ENCODE assay signal across 8 cellular contexts in the genomic region with DNA sequence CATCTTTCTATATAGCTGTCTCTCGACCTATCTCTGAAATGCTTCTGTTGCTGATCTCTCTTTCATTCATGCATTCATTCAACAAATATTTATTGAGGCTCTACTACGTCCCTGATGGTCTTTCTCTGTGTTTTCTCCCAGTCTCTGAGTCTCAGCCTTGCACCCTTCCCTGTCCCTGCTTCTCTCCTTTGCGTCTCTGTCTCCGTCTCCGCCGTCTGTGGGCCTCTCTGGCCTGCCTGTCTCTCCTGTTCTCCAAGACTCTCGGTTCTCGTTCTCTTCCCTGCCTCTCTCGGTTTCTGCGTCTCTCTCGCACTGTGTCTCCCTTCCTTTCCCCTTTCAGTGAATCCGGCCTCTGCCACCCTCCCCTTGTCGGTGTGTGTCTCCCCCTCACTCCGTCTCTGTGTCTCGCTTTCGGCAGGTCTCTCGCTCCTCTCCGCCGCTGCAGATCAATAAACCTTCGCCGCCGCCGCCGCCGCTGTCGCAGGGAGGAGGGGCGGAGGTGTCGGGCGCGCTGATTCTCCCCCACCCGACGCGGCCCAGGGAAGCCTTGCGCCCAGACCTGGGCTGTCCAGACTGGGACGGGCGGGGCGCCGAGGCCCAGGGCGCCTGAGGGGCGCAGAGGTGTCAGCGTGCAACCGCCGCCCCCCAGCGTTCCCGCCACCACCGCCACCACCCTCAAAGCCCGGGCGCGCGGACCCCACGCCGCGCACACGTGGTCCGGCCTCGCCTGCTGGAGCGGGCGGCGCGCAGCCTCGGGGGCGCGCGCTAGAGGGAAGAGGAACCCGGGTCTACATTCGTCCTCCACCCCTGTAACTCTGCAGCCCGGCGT.
DNase-seq lines count a peak whose midpoint lies in the region; ATAC-seq and TF ChIP-seq lines count a peak whose summit lies in the region.

No MANE protein-coding gene starts in this region.

- H3K4me1 ChIP-seq in parathyroid adenoma, result peaks cover 2% of the 10 kb centered on the region

- no peaks in the 10 kb centered on the region for H3K36me3 ChIP-seq in parathyroid adenoma (ENCODE audit: control insufficient read depth, insufficient read depth, low read length)

- ATAC-seq in GM18868 (IDR thresholded peaks at IDR 0.05; ENCODE audit: unreplicated experiment) (no peak), HG02938 (IDR thresholded peaks at IDR 0.05; ENCODE audit: unreplicated experiment) (no peak)

- H3K79me2 ChIP-seq in parathyroid adenoma, result no peaks in the 10 kb centered on the region

- no peak overlapping the region for H3K27ac ChIP-seq in coronary artery
- H3K27ac ChIP-seq in parathyroid adenoma, result no peak overlapping the region

- DNase-seq in EH (ENCODE audit: low read depth) (peak; percentile 11), NCI-H526 (lab: John Stamatoyannopoulos, UW) (peak; percentile 44 to 90), coronary artery (ENCODE audit: low spot score) (peak; percentile 64), NCI-H226 (no peak), SW 1271 (lab: John Stamatoyannopoulos, UW) (no peak)

- peak overlapping the region; percentile 28 for H2AFZ ChIP-seq in parathyroid adenoma

- H3K9ac ChIP-seq in parathyroid adenoma, result no peak overlapping the region

- H3K4me3 ChIP-seq in coronary artery (peak overlapping the region; percentile 68), parathyroid adenoma (ENCODE audit: low read depth, low read length) (peak overlapping the region; percentile 55)

- peak overlapping the region; percentile 84 for H3K4me2 ChIP-seq in parathyroid adenoma (ENCODE audit: low read length)

- H3K9me3 ChIP-seq in parathyroid adenoma (ENCODE audit: control insufficient read depth, low read length), result no peaks in the 10 kb centered on the region

- TF ChIP-seq CTCF in coronary artery (IDR thresholded peaks at IDR 0.05) (no peak), parathyroid adenoma (IDR thresholded peaks at IDR 0.05) (no peak)

- H3K27me3 ChIP-seq in parathyroid adenoma (ENCODE audit: control insufficient read depth, insufficient read depth, low read length), result no peaks in the 10 kb centered on the region

Comparison
In these comparisons a context has a peak if more than half of its experiments do, and no peak if none do; other contexts are left out.
1. DNase-seq: peak in EH (single experiment), NCI-H526 (2 of 2) and coronary artery (single experiment); none in NCI-H226 (single experiment) and SW 1271 (0 of 2).